ENCODE assay signal across 1 cellular context in genomic region chr17:45098869-45099616, GRCh38.
TF ChIP-seq lines count a peak whose summit lies in the region.

No MANE protein-coding gene starts in this region.

TF ChIP-seq in HepG2, 621 proteins besides CTCF, POLR2A, EP300 and RAD21 (continued from another document and continues in another):
- TF ChIP-seq, protein P1, sequence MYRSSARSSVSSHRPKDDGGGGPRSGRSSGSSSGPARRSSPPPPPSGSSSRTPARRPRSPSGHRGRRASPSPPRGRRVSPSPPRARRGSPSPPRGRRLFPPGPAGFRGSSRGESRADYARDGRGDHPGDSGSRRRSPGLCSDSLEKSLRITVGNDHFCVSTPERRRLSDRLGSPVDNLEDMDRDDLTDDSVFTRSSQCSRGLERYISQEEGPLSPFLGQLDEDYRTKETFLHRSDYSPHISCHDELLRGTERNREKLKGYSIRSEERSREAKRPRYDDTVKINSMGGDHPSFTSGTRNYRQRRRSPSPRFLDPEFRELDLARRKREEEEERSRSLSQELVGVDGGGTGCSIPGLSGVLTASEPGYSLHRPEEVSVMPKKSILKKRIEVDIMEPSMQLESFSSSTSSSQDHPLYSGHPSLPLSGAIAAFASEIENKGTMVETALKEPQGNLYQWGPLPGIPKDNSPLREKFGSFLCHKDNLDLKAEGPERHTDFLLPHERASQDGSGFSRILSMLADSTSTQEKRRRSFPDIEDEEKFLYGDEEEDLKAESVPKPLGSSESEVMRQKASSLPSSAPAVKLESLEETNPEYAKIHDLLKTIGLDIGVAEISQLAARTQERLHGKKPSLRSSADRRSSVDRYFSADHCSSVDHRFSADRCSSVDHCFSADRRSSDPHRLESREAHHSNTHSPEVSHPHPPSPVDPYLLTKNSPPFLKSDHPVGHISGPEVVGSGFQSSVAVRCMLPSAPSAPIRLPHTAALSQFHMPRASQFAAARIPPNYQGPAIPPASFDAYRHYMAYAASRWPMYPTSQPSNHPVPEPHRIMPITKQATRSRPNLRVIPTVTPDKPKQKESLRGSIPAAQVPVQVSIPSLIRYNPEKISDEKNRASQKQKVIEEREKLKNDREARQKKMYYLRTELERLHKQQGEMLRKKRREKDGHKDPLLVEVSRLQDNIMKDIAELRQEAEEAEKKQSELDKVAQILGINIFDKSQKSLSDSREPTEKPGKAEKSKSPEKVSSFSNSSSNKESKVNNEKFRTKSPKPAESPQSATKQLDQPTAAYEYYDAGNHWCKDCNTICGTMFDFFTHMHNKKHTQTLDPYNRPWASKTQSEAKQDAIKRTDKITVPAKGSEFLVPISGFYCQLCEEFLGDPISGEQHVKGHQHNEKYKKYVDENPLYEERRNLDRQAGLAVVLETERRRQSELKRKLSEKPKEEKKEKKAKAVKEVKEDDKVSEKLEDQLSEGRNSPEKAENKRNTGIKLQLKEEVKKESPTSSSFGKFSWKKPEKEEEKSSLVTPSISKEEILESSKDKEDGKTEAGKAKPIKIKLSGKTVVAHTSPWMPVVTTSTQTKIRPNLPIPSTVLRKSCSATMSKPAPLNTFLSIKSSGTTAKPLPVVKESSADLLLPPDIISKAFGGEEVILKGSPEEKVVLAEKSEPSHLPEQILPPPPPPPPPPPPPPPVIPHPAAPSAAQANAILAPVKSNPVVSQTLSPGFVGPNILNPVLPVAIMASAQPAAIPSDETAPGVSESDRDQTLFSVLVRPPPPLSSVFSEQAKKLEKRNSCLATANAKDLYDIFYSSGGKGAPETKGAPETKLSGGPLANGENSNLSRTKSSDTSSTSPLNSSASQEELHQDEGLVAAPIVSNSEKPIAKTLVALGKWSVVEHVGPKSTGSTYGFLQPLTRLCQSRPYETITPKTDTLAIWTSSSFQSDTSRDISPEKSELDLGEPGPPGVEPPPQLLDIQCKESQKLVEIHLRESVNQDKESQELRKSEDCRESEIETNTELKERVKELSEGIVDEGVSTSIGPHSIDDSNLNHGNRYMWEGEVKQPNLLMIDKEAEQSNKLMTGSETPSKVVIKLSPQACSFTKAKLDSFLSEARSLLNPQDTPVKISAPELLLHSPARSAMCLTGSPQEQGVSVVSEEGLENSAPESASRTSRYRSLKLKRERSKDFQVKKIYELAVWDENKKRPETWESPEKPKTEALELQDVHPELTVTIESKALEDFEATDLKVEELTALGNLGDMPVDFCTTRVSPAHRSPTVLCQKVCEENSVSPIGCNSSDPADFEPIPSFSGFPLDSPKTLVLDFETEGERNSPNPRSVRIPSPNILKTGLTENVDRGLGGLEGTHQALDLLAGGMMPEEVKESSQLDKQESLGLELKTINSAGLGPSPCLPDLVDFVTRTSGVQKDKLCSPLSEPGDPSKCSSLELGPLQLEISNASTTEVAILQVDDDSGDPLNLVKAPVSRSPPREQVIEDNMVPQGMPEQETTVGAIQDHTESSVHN (CRISPR knock-in tag; IDR thresholded peaks at IDR 0.05): no peak
- TF ChIP-seq SP4 (CRISPR knock-in tag; IDR thresholded peaks at IDR 0.05) (peak; percentile 48; the same call in 1 of the 2 replicates), MBNL3 (CRISPR knock-in tag; conservative IDR thresholded peaks at IDR 0.05) (no peak), HBP1 (CRISPR knock-in tag; IDR thresholded peaks at IDR 0.05; ENCODE audit: low read depth) (no peak), PCBP2 (optimal IDR thresholded peaks at IDR 0.05; ENCODE audit: low read depth, low read length, poor library complexity, severe bottlenecking) (no peak), ZNF331 (CRISPR knock-in tag; IDR thresholded peaks at IDR 0.05) (no peak), BHLHE40 (IDR thresholded peaks at IDR 0.05; ENCODE audit: low read length) (peak; percentile 64), FOXO1 (CRISPR knock-in tag; IDR thresholded peaks at IDR 0.05) (peak; percentile 33; the same call in 1 of the 2 replicates), ZFP41 (CRISPR knock-in tag; IDR thresholded peaks at IDR 0.05; ENCODE audit: borderline replicate concordance) (no peak), ZSCAN30 (CRISPR knock-in tag; IDR thresholded peaks at IDR 0.05) (no peak), ZBTB21 (CRISPR knock-in tag; IDR thresholded peaks at IDR 0.05) (no peak), POLR2AphosphoS5 (IDR thresholded peaks at IDR 0.05; ENCODE audit: low read depth, low read length) (no peak), ELF3 (CRISPR knock-in tag; IDR thresholded peaks at IDR 0.05) (peak; percentile 40; the same call in 1 of the 2 replicates), ZFAT (CRISPR knock-in tag; conservative IDR thresholded peaks at IDR 0.05) (no peak), ZNF383 (CRISPR knock-in tag; IDR thresholded peaks at IDR 0.05; ENCODE audit: borderline replicate concordance) (no peak), NFE2 (CRISPR knock-in tag; IDR thresholded peaks at IDR 0.05) (0 out of 2 replicates have a peak, but pooled peaks have one; percentile 13), AKAP8 (CRISPR knock-in tag; IDR thresholded peaks at IDR 0.05) (no peak), ZNF33B (CRISPR knock-in tag; IDR thresholded peaks at IDR 0.05) (peak; percentile 65; the same call in 1 of the 2 replicates), PREB (CRISPR knock-in tag; IDR thresholded peaks at IDR 0.05) (no peak), JARID2 (CRISPR knock-in tag; IDR thresholded peaks at IDR 0.05; ENCODE audit: insufficient replicate concordance) (peak; percentile 59), ATF1 (CRISPR knock-in tag; IDR thresholded peaks at IDR 0.05) (no peak), STAT5B (CRISPR knock-in tag; IDR thresholded peaks at IDR 0.05) (no peak), ZNF710 (CRISPR knock-in tag; IDR thresholded peaks at IDR 0.05; ENCODE audit: borderline replicate concordance) (peak; percentile 42; the same call in 1 of the 2 replicates), RAD51 (IDR thresholded peaks at IDR 0.05; ENCODE audit: borderline replicate concordance) (no peak), ELF1 (CRISPR knock-in tag; IDR thresholded peaks at IDR 0.05) (no peak), ZNF737 (CRISPR knock-in tag; IDR thresholded peaks at IDR 0.05; ENCODE audit: borderline replicate concordance) (no peak), FOXK2 (IDR thresholded peaks at IDR 0.05) (no peak), BORCS8-MEF2B (CRISPR knock-in tag; IDR thresholded peaks at IDR 0.05) (no peak), ZNF441 (CRISPR knock-in tag; IDR thresholded peaks at IDR 0.05; ENCODE audit: borderline replicate concordance) (peak; percentile 52; the same call in 1 of the 2 replicates), ZNF552 (CRISPR knock-in tag; IDR thresholded peaks at IDR 0.05; ENCODE audit: borderline replicate concordance) (no peak), MAFK (conservative IDR thresholded peaks at IDR 0.05 in 1 of 2, IDR thresholded peaks at IDR 0.05 in 1 of 2; ENCODE audit: low read length in 2 of 2) (0 out of 4 replicates have a peak, but pooled peaks of 1 of the 2 experiments have one; percentile 6), NFIC (IDR thresholded peaks at IDR 0.05; ENCODE audit: low read length) (no peak), NFIB (CRISPR knock-in tag; IDR thresholded peaks at IDR 0.05; ENCODE audit: borderline replicate concordance) (no peak), HMG20A (CRISPR knock-in tag; IDR thresholded peaks at IDR 0.05; ENCODE audit: borderline replicate concordance) (no peak), CHD2 (IDR thresholded peaks at IDR 0.05; ENCODE audit: low read depth, low read length) (no peak), ZSCAN20 (CRISPR knock-in tag; IDR thresholded peaks at IDR 0.05; ENCODE audit: borderline replicate concordance) (no peak), ATF4 (CRISPR knock-in tag; IDR thresholded peaks at IDR 0.05) (no peak), NR2F6 (IDR thresholded peaks at IDR 0.05) (no peak), NR2F6 (CRISPR knock-in tag; IDR thresholded peaks at IDR 0.05) (0 out of 2 replicates have a peak, but pooled peaks have one; percentile 42), TEAD3 (CRISPR knock-in tag; optimal IDR thresholded peaks at IDR 0.05; ENCODE audit: borderline replicate concordance) (peak; percentile 43), ZNF24 (IDR thresholded peaks at IDR 0.05) (no peak), ATF7-NPFF (CRISPR knock-in tag; IDR thresholded peaks at IDR 0.05; ENCODE audit: low read depth) (0 out of 2 replicates have a peak, but pooled peaks have one; percentile 47), PHF21A (CRISPR knock-in tag; IDR thresholded peaks at IDR 0.05) (no peak), ZNF775 (CRISPR knock-in tag; IDR thresholded peaks at IDR 0.05; ENCODE audit: borderline replicate concordance) (no peak), ZNF549 (CRISPR knock-in tag; IDR thresholded peaks at IDR 0.05) (no peak), ZNF224 (CRISPR knock-in tag; IDR thresholded peaks at IDR 0.05) (no peak)
- TF ChIP-seq, protein P2, sequence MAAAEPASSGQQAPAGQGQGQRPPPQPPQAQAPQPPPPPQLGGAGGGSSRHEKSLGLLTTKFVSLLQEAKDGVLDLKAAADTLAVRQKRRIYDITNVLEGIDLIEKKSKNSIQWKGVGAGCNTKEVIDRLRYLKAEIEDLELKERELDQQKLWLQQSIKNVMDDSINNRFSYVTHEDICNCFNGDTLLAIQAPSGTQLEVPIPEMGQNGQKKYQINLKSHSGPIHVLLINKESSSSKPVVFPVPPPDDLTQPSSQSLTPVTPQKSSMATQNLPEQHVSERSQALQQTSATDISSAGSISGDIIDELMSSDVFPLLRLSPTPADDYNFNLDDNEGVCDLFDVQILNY (CRISPR knock-in tag; conservative IDR thresholded peaks at IDR 0.05): no peak
- TF ChIP-seq, protein P3, sequence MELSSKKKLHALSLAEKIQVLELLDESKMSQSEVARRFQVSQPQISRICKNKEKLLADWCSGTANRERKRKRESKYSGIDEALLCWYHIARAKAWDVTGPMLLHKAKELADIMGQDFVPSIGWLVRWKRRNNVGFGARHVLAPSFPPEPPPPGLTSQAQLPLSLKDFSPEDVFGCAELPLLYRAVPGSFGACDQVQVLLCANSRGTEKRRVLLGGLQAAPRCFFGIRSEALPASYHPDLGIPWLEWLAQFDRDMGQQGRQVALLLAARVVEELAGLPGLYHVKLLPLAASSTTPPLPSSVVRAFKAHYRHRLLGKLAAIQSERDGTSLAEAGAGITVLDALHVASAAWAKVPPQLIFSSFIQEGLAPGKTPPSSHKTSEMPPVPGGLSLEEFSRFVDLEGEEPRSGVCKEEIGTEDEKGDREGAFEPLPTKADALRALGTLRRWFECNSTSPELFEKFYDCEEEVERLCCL (CRISPR knock-in tag; IDR thresholded peaks at IDR 0.05; ENCODE audit: borderline replicate concordance): no peak
- TF ChIP-seq, protein P4, sequence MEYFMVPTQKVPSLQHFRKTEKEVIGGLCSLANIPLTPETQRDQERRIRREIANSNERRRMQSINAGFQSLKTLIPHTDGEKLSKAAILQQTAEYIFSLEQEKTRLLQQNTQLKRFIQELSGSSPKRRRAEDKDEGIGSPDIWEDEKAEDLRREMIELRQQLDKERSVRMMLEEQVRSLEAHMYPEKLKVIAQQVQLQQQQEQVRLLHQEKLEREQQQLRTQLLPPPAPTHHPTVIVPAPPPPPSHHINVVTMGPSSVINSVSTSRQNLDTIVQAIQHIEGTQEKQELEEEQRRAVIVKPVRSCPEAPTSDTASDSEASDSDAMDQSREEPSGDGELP (IDR thresholded peaks at IDR 0.05; ENCODE audit: borderline replicate concordance, low read depth): peak; percentile 60; the same call in 1 of the 2 replicates
- TF ChIP-seq, protein P5, sequence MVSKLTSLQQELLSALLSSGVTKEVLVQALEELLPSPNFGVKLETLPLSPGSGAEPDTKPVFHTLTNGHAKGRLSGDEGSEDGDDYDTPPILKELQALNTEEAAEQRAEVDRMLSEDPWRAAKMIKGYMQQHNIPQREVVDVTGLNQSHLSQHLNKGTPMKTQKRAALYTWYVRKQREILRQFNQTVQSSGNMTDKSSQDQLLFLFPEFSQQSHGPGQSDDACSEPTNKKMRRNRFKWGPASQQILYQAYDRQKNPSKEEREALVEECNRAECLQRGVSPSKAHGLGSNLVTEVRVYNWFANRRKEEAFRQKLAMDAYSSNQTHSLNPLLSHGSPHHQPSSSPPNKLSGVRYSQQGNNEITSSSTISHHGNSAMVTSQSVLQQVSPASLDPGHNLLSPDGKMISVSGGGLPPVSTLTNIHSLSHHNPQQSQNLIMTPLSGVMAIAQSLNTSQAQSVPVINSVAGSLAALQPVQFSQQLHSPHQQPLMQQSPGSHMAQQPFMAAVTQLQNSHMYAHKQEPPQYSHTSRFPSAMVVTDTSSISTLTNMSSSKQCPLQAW (CRISPR knock-in tag; IDR thresholded peaks at IDR 0.05): peak; percentile 32; the same call in 1 of the 2 replicates
